37 cellular contexts compared by ENCODE assay signal in the genomic region with DNA sequence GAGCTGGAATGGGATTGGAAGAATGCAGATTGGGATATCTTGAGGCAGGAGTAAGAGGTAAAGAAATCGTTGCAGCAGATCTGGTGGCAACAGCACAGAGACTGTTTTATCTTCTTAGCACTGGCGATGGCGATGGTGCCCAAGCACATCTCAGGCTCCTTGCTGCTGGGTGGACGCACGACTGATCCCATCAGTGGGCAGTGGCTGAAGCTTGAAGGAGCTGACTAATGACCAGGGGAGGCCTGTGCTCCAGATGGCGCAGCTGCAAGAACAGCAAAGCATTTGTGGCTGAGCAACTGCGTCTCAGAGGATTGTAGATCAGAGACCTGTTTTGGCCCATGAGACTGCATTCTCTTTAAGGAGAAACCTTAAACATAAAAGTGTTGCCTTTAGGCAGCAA. TPM values are rescaled to one million over a fixed set of nuclear protein-coding genes. Genes with fewer than 3 reads are reported as not detected.
"Had no signal": no experiment of that assay in that cellular context is flagged by ENCODE, and none has a peak within 500 bp of the region (broad histone marks: within the 10 kb centered on the region; RNA-seq: fewer than 3 reads in every experiment).

No MANE protein-coding gene starts in this region.

- H3K36me3 ChIP-seq: brain microvascular endothelial cell, gastroesophageal sphincter had no signal

- H3K36me3 Mint-ChIP-seq: activated naive CD8-positive, alpha-beta T cell had no signal

- H3K27ac ChIP-seq: brain microvascular endothelial cell, coronary artery, dorsolateral prefrontal cortex, gastroesophageal sphincter had no signal

- H3K4me1 ChIP-seq: gastroesophageal sphincter had no signal

- ATAC-seq: activated T-helper 17 cell treated with anti-CD3 and anti-CD28 coated beads, Interleukin-2, amount 50 U/mL, for 72 hours; esophagus mucosa; gastroesophageal sphincter; T-helper 17 cell had no signal

- FAIRE-seq: astrocyte had no signal

- H3K27ac Mint-ChIP-seq: activated CD4-positive, alpha-beta memory T cell treated with anti-CD3 and anti-CD28 coated beads, Interleukin-2, amount 10 ng/mL, durations not matched to agents 7 days and 5 days; activated CD4-positive, alpha-beta T cell treated with anti-CD3 and anti-CD28 coated beads, Interleukin-2, amount 10 ng/mL, durations not matched to agents 7 days and 5 days; activated naive CD8-positive, alpha-beta T cell; activated T-cell treated with anti-CD3 and anti-CD28 coated beads, Interleukin-2, amount 50 U/mL, for 24 hours; activated T-helper 17 cell treated with anti-CD3 and anti-CD28 coated beads, Interleukin-2, amount 50 U/mL, for 72 hours; dendritic cell treated with granulocyte-macrophage colony-stimulating factor and Interleukin-4, amounts not matched to agents 40 ng/mL and 50 ng/mL, for 4 days; endodermal cell; T-helper 17 cell; T-helper 2 cell treated with Interferon-gamma antibody and Interleukin-4, amounts not matched to agents 5 μg/mL and 100 μg/mL, for 36 hours had no signal

- H3K9me3 Mint-ChIP-seq: activated CD4-positive, alpha-beta memory T cell treated with anti-CD3 and anti-CD28 coated beads, Interleukin-2, amount 10 ng/mL, durations not matched to agents 7 days and 5 days; activated CD4-positive, alpha-beta T cell treated with anti-CD3 and anti-CD28 coated beads, Interleukin-2, amount 10 ng/mL, durations not matched to agents 7 days and 5 days; activated T-cell treated with anti-CD3 and anti-CD28 coated beads, Interleukin-2, amount 50 U/mL, for 24 hours; activated T-helper 17 cell treated with anti-CD3 and anti-CD28 coated beads, Interleukin-2, amount 50 U/mL, for 72 hours; central memory CD8-positive, alpha-beta T cell; dendritic cell treated with granulocyte-macrophage colony-stimulating factor and Interleukin-4, amounts not matched to agents 40 ng/mL and 50 ng/mL, for 4 days; endodermal cell; T-helper 2 cell treated with Interferon-gamma antibody and Interleukin-4, amounts not matched to agents 5 μg/mL and 100 μg/mL, for 36 hours had no signal

- H3K27me3 Mint-ChIP-seq: activated CD4-positive, alpha-beta memory T cell treated with anti-CD3 and anti-CD28 coated beads, Interleukin-2, amount 10 ng/mL, durations not matched to agents 7 days and 5 days; dendritic cell treated with granulocyte-macrophage colony-stimulating factor and Interleukin-4, amounts not matched to agents 40 ng/mL and 50 ng/mL, for 4 days had no signal

- DNase-seq: activated CD4-positive, alpha-beta memory T cell treated with anti-CD3 and anti-CD28 coated beads, Interleukin-2, amount 10 ng/mL, durations not matched to agents 7 days and 5 days; activated CD4-positive, alpha-beta T cell treated with anti-CD3 and anti-CD28 coated beads for 1 hour; activated CD4-positive, alpha-beta T cell treated with anti-CD3 and anti-CD28 coated beads for 4 hours; activated CD4-positive, alpha-beta T cell treated with anti-CD3 and anti-CD28 coated beads, Interleukin-2, amount 10 ng/mL, durations not matched to agents 7 days and 5 days; activated CD4-positive, alpha-beta T cell treated with anti-CD3 and anti-CD28 coated beads, Interleukin-2, amount 50 U/mL, for 4 hours; activated CD8-positive, alpha-beta memory T cell treated with anti-CD3 and anti-CD28 coated beads, Interleukin-2, amount 50 U/mL, for 48 hours; activated effector memory CD4-positive, alpha-beta T cell treated with Interleukin-2 at 50 U/mL for 16 hours; activated gamma-delta T cell treated with Interleukin-2 at 50 U/mL for 16 hours; activated naive CD4-positive, alpha-beta T cell treated with anti-CD3 and anti-CD28 coated beads, Interleukin-2, amount 50 U/mL, for 16 hours; activated naive CD4-positive, alpha-beta T cell treated with Interleukin-2 at 50 U/mL for 16 hours; activated T-cell treated with anti-CD3 and anti-CD28 coated beads for 4 hours; activated T-cell treated with anti-CD3 and anti-CD28 coated beads, Interleukin-2, amount 50 U/mL, for 24 hours; amniotic stem cell; anterior cingulate cortex; brain microvascular endothelial cell; dorsolateral prefrontal cortex; effector memory CD4-positive, alpha-beta T cell; endodermal cell; foreskin melanocyte; head of caudate nucleus; T-helper 1 cell; T-helper 17 cell; T1000 had no signal

- H3K4me1 Mint-ChIP-seq: activated CD4-positive, alpha-beta memory T cell treated with anti-CD3 and anti-CD28 coated beads, Interleukin-2, amount 10 ng/mL, durations not matched to agents 7 days and 5 days; activated CD4-positive, alpha-beta T cell treated with anti-CD3 and anti-CD28 coated beads, Interleukin-2, amount 10 ng/mL, durations not matched to agents 7 days and 5 days; activated T-helper 17 cell treated with anti-CD3 and anti-CD28 coated beads, Interleukin-2, amount 50 U/mL, for 72 hours; central memory CD8-positive, alpha-beta T cell; endodermal cell; T-helper 17 cell had no signal

- H3K4me3 ChIP-seq: coronary artery, dorsolateral prefrontal cortex, gastroesophageal sphincter had no signal

- H3K4me3 Mint-ChIP-seq: activated CD4-positive, alpha-beta memory T cell treated with anti-CD3 and anti-CD28 coated beads, Interleukin-2, amount 10 ng/mL, durations not matched to agents 7 days and 5 days; activated CD4-positive, alpha-beta T cell treated with anti-CD3 and anti-CD28 coated beads, Interleukin-2, amount 10 ng/mL, durations not matched to agents 7 days and 5 days; activated naive CD8-positive, alpha-beta T cell; activated T-cell treated with anti-CD3 and anti-CD28 coated beads, Interleukin-2, amount 50 U/mL, for 24 hours; activated T-helper 17 cell treated with anti-CD3 and anti-CD28 coated beads, Interleukin-2, amount 50 U/mL, for 72 hours; central memory CD8-positive, alpha-beta T cell; dendritic cell treated with granulocyte-macrophage colony-stimulating factor and Interleukin-4, amounts not matched to agents 40 ng/mL and 50 ng/mL, for 4 days; endodermal cell; T-helper 17 cell; T-helper 2 cell treated with Interferon-gamma antibody and Interleukin-4, amounts not matched to agents 5 μg/mL and 100 μg/mL, for 36 hours had no signal

- H3K27me3 ChIP-seq: brain microvascular endothelial cell, dorsolateral prefrontal cortex had no signal

- H3K9me3 ChIP-seq: gastroesophageal sphincter had no signal

RNA-seq across cellular contexts. Expression of a gene that starts 54.6 kb away (rescaled TPM):
- total RNA-seq: activated CD4-positive, alpha-beta memory T cell treated with anti-CD3 and anti-CD28 coated beads, Interleukin-2, amount 10 ng/mL, durations not matched to agents 7 days and 5 days; activated CD4-positive, alpha-beta T cell treated with anti-CD3 and anti-CD28 coated beads, Interleukin-2, amount 10 ng/mL, durations not matched to agents 7 days and 5 days; activated T-helper 17 cell treated with anti-CD3 and anti-CD28 coated beads, Interleukin-2, amount 50 U/mL, for 72 hours; astrocyte; bronchial epithelial cell; epithelial cell of proximal tubule; esophagus mucosa; fibroblast of lung; fibroblast of villous mesenchyme; glomerular endothelial cell; T-helper 17 cell had no signal
- polyA plus RNA-seq: fibroblast of lung had no signal
